In genomic region chr15:45399381-45400212, GRCh38 we compare ENCODE assay signal across 8 cellular contexts. TPM values are rescaled to one million over a fixed set of nuclear protein-coding genes. Genes with fewer than 3 reads are reported as not detected.
DNase-seq lines count a peak whose midpoint lies in the region; ATAC-seq, FAIRE-seq and TF ChIP-seq lines count a peak whose summit lies in the region.

No MANE protein-coding gene starts in this region.

- H3K27ac ChIP-seq in cardiac muscle cell (no peak overlapping the region), upper lobe of right lung (no peak overlapping the region)

- intact Hi-C loops in left ventricle myocardium superior (cut with micrococcal nuclease), result loop anchor here (5.0 kb wide), 2 partner anchors 92 to 197 kb away; no protein-coding TSS in a partner anchor
- intact Hi-C loops in upper lobe of right lung (cut with DNase I), result no loop called here

- FAIRE-seq in islet of Langerhans (lab: Jason Lieb, UNC), result peak; percentile 71

- H3K4me1 ChIP-seq in cardiac muscle cell (ENCODE audit: low read depth) (no peaks in the 10 kb centered on the region), adipocyte (ENCODE audit: control insufficient read depth, insufficient read depth, low read length) (peaks cover 16% of the 10 kb centered on the region), upper lobe of right lung (peaks cover 18% of the 10 kb centered on the region)

- H3K27me3 ChIP-seq in cardiac muscle cell (peaks cover 14% of the 10 kb centered on the region), adipocyte (replicated peaks; ENCODE audit: control insufficient read depth, insufficient read depth, low read length) (no peaks in the 10 kb centered on the region), upper lobe of right lung (no peaks in the 10 kb centered on the region)

- H3K9ac ChIP-seq in adipocyte (ENCODE audit: low read length), result no peak overlapping the region

- DNase-seq in cardiac muscle cell (ENCODE audit: low read depth in 1 of 2, low spot score in 1 of 2), result peak; percentile 67 to 74
- DNase-seq in left ventricle myocardium superior, result no peak
- DNase-seq in NCI-H1930 (lab: John Stamatoyannopoulos, UW), result peak; percentile 7 to 42
- DNase-seq in adipocyte (ENCODE audit: low read depth), result peak; percentile 89
- no peak for DNase-seq in upper lobe of right lung

- H3K36me3 ChIP-seq in cardiac muscle cell (no peaks in the 10 kb centered on the region), adipocyte (ENCODE audit: control insufficient read depth, insufficient read depth, low read length, severe bottlenecking) (no peaks in the 10 kb centered on the region), upper lobe of right lung (no peaks in the 10 kb centered on the region)

- H3K9me3 ChIP-seq in cardiac muscle cell (ENCODE audit: low read depth), result no peaks in the 10 kb centered on the region
- no peaks in the 10 kb centered on the region for H3K9me3 ChIP-seq in adipocyte (ENCODE audit: control insufficient read depth, low read length)
- no peaks in the 10 kb centered on the region for H3K9me3 ChIP-seq in upper lobe of right lung

- TF ChIP-seq CTCF in cardiac muscle cell (IDR thresholded peaks at IDR 0.05; ENCODE audit: low read depth, low read length), result peak; percentile 64
- peak; percentile 73 for TF ChIP-seq CTCF in upper lobe of right lung (IDR thresholded peaks at IDR 0.05)

- no peak for ATAC-seq in left ventricle myocardium superior
- peak; percentile 15 for ATAC-seq in upper lobe of right lung
- ATAC-seq in GM19328 (IDR thresholded peaks at IDR 0.05; ENCODE audit: unreplicated experiment), result no peak
- ATAC-seq in GM18870 (IDR thresholded peaks at IDR 0.05; ENCODE audit: unreplicated experiment), result no peak

- H3K4me3 ChIP-seq in cardiac muscle cell (no peak overlapping the region), adipocyte (ENCODE audit: low read length) (no peak overlapping the region), upper lobe of right lung (no peak overlapping the region)

RNA-seq across cellular contexts. Expression of gene GATM, which starts 21.3 kb away (rescaled TPM):
- total RNA-seq in cardiac muscle cell (50.0 and 76.5 TPM in 2 replicates), left ventricle myocardium superior (56.4 TPM), upper lobe of right lung (7.2 TPM)
- polyA plus RNA-seq in cardiac muscle cell, result 25.6 and 39.7 TPM in 2 replicates

Comparison
In these comparisons a context has a peak if more than half of its experiments do, and no peak if none do; other contexts are left out.
1. DNase-seq: peak in cardiac muscle cell (2 of 2), NCI-H1930 (2 of 2) and adipocyte (single experiment); none in left ventricle myocardium superior (single experiment) and upper lobe of right lung (single experiment).